Comparison of ENCODE assay signal across 9 cellular contexts in the genomic region with DNA sequence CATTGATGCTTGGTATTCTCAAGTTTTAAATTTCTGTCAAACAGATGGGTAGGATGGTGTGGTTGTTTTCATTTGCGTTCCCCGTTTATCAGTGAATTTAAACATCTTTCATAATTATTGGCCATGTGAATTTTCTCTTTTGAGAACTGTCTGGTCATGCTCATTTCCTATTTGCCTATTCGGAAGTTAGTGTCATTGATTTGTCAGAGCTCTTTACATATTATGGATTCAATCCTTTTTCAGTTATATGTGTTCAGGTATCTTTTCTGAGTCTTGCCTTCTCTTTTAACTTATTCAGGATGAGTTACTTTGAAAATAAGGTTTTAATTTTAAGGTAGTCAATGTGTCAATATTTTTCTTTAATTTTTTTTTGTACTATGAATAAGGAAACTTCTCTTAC.
"Had no signal": no experiment of that assay in that cellular context is flagged by ENCODE, and none has a peak within 500 bp of the region (broad histone marks: within the 10 kb centered on the region; RNA-seq: fewer than 3 reads in every experiment).

No MANE protein-coding gene starts in this region.

- H2AFZ ChIP-seq: GM23248 had no signal

- ATAC-seq: HepG2 had no signal

- H3K4me3 ChIP-seq: GM23248 had no signal

- H3K4me2 ChIP-seq: KMS-11 had no signal

- FAIRE-seq: H54, HepG2 had no signal

- H3K9ac ChIP-seq: GM23248, KMS-11 had no signal

- H3K27ac ChIP-seq: GM23248, KMS-11 had no signal

- DNase-seq: GM23248, GOT3, H9, HCEC 1CT, HFFc6, Karpas-422 had no signal
